1 cellular context compared by ENCODE assay signal in the genomic region with DNA sequence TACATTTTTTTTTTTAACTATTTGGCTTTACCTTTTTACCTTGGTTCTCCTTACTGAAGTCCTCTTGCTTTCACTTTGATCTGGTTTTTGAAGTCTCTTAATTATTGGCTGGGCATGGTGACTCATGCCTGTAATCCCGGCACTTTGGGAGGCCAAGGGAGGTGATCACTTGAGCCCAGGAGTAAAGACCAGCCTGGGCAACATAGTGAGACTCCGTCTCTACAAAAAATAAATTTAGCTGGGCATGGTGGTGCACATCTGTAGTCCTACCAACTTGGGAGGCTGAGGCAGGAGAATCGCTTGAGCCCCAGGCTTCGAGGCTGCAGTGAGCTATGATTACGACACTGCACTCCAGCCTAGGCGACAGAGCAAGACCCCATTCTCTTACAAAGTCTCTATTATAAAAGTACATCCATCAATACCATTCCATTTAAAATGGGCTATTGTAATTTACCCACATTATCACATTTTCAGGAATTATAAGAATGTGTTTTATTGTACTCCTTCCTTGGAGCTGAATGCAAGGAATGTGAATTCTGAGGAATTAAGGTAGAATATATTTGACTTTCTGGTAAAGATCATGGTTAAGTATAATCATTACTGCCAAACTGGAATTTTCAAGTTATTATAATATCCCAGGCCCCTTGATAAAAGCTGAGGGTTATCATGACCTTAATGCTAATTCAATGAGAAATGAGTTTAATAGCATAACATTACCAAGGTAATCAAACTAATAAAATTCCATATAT.
TF ChIP-seq lines count a peak whose summit lies in the region.

No MANE protein-coding gene starts in this region.

TF ChIP-seq in Ishikawa, 13 proteins besides CTCF, POLR2A, EP300 and RAD21:
- TF ChIP-seq, protein P1, sequence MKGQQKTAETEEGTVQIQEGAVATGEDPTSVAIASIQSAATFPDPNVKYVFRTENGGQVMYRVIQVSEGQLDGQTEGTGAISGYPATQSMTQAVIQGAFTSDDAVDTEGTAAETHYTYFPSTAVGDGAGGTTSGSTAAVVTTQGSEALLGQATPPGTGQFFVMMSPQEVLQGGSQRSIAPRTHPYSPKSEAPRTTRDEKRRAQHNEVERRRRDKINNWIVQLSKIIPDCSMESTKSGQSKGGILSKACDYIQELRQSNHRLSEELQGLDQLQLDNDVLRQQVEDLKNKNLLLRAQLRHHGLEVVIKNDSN (IDR thresholded peaks at IDR 0.05) = no peak
- TF ChIP-seq REST (IDR thresholded peaks at IDR 0.05; ENCODE audit: low read depth) = no peak
- TF ChIP-seq CREB1 (IDR thresholded peaks at IDR 0.05; ENCODE audit: low read depth) = no peak
- TF ChIP-seq CEBPB (IDR thresholded peaks at IDR 0.05) = peak; percentile 35; the same call in 1 of the 2 replicates
- TF ChIP-seq MAX (IDR thresholded peaks at IDR 0.05) = no peak
- TF ChIP-seq EGR1 (IDR thresholded peaks at IDR 0.05) = no peak
- TF ChIP-seq NFIC (IDR thresholded peaks at IDR 0.05) = no peak
- TF ChIP-seq TEAD4 (IDR thresholded peaks at IDR 0.05) = peak; percentile 33
